In the genomic region with DNA sequence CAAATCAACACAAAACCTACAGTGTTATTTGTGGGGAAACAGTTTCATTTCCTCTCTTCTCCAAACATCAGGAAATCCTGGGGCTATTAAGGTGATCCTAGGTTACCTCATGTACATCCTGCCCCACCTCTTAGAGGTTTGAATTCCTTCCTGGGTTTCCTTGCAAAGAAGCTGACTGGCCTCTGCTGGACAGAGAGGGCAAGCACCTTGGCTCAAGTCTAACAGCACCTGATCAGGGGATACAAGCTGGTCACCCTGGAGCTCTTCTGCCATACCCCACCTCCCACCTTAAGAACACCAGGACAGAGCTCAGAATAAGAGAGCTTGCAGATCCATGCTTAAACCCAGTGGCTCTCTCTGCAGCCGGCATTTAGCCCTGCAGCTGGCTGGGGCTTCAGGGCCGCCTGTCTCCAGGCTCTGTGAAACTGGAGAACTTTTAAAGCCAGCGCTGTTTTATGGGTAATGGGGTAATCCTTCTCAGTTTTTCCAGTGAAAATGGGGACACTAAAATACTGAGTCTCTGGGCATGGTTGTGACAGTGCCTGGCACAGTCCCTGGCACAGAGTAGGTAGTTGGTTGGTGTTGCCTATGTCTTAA, we compare ENCODE assay signal across 8 cellular contexts.
DNase-seq lines count a peak whose midpoint lies in the region; ATAC-seq and TF ChIP-seq lines count a peak whose summit lies in the region.

No MANE protein-coding gene starts in this region.

- TF ChIP-seq CTCF in MCF 10A (IDR thresholded peaks at IDR 0.05; ENCODE audit: unreplicated experiment): peak; percentile 59
- peak in 1 of 3 donors; percentile 17 for TF ChIP-seq CTCF in breast epithelium (IDR thresholded peaks at IDR 0.05)
- TF ChIP-seq CTCF in RWPE1 (conservative IDR thresholded peaks at IDR 0.05; ENCODE audit: low read depth): 0 out of 2 replicates have a peak, but pooled peaks have one; percentile 43
- peak in 10 of 12 donors; percentile 18 to 55 (median 43) for TF ChIP-seq CTCF in heart left ventricle (IDR thresholded peaks at IDR 0.05)
- TF ChIP-seq CTCF in gastrocnemius medialis (IDR thresholded peaks at IDR 0.05 in 4 of 5, conservative IDR thresholded peaks at IDR 0.05 in 1 of 5): peak in 3 of 5 experiments; percentile 16 to 35 (median 32)

- no peaks in the 10 kb centered on the region for H3K9me3 ChIP-seq in breast epithelium
- no peaks in the 10 kb centered on the region for H3K9me3 ChIP-seq in heart left ventricle
- no peaks in the 10 kb centered on the region for H3K9me3 ChIP-seq in gastrocnemius medialis

- in situ Hi-C loops in gastrocnemius medialis (cut with MboI; ENCODE audit: low sequenced_read_pairs in 4 of 4): no loop called here

- H3K4me3 ChIP-seq in breast epithelium (no peak overlapping the region), heart left ventricle (no peak overlapping the region), gastrocnemius medialis (no peak overlapping the region)

- TF ChIP-seq POLR2A in breast epithelium (IDR thresholded peaks at IDR 0.05) (no peak), heart left ventricle (IDR thresholded peaks at IDR 0.05) (no peak), gastrocnemius medialis (IDR thresholded peaks at IDR 0.05) (no peak)

- no TSS peak for BruUV-seq in MCF 10A (replicated peaks; lab: Mats Ljungman, UMichigan)

- CTCF ChIA-PET in MCF 10A (lab: Yijun Ruan, JAX): interaction anchor here (0.6 to 5.4 kb wide), 43 partner anchors 9 to 940 kb away, joined by 3 to 176 read pairs (median 3); no protein-coding TSS in a partner anchor
- CTCF ChIA-PET in RWPE1 (lab: Yijun Ruan, JAX): interaction anchor here (0.5 to 2.2 kb wide), 9 partner anchors 43 to 556 kb away, joined by 3 to 14 read pairs (median 3); no protein-coding TSS in a partner anchor

- no peak overlapping the region for H3K27ac ChIP-seq in breast epithelium
- no peak overlapping the region for H3K27ac ChIP-seq in RWPE1
- H3K27ac ChIP-seq in heart left ventricle: no peak overlapping the region
- H3K27ac ChIP-seq in gastrocnemius medialis: no peak overlapping the region

- ATAC-seq in heart left ventricle: peak in 3 of 4 donors; percentile 56 to 82 (median 68)
- peak in 1 of 2 donors; percentile 44 for ATAC-seq in gastrocnemius medialis
- no peak for ATAC-seq in GM21723 (IDR thresholded peaks at IDR 0.05; ENCODE audit: unreplicated experiment)

- no peaks in the 10 kb centered on the region for H3K36me3 ChIP-seq in breast epithelium
- no peaks in the 10 kb centered on the region for H3K36me3 ChIP-seq in heart left ventricle
- no peaks in the 10 kb centered on the region for H3K36me3 ChIP-seq in gastrocnemius medialis

- no peaks in the 10 kb centered on the region for H3K27me3 ChIP-seq in breast epithelium
- peaks cover 0 to 29% (median 7%) of the 10 kb centered on the region in 9 donors for H3K27me3 ChIP-seq in heart left ventricle
- no peaks in the 10 kb centered on the region for H3K27me3 ChIP-seq in gastrocnemius medialis

- WGBS in heart left ventricle, 4 donors: 65 to 89% (median 70%) methylated on average over 3 of the region's 3 CpGs

- H3K27ac Mint-ChIP-seq in MCF 10A (ENCODE audit: low read depth, unreplicated experiment): no peak overlapping the region
- H3K27ac Mint-ChIP-seq in activated CD4-positive, alpha-beta T cell treated with anti-CD3 and anti-CD28 coated beads, Interleukin-2, amount 10 ng/mL, durations not matched to agents 24 days and 14 days: no peak overlapping the region

- intact Hi-C loops in MCF 10A (cut with micrococcal nuclease): loop anchor here (1.0 to 2.0 kb wide), 3 partner anchors 163 to 246 kb away; no protein-coding TSS in a partner anchor
- intact Hi-C loops in breast epithelium (cut with DNase I; ENCODE audit: low total_unique reads): no loop called here
- intact Hi-C loops in heart left ventricle (cut with DNase I): loop anchor here in 7 of 10 donors (2.0 to 10.0 kb wide), 5 partner anchors 162 to 316 kb away; no protein-coding TSS in a partner anchor
- intact Hi-C loops in gastrocnemius medialis (cut with DNase I; ENCODE audit: low total_unique reads): no loop called here
- intact Hi-C loops in activated CD4-positive, alpha-beta T cell treated with anti-CD3 and anti-CD28 coated beads, Interleukin-2, amount 10 ng/mL, durations not matched to agents 24 days and 14 days (cut with micrococcal nuclease): no loop called here

- no peaks in the 10 kb centered on the region for H3K27me3 Mint-ChIP-seq in MCF 10A (ENCODE audit: insufficient read depth, unreplicated experiment)
- peaks cover 31% of the 10 kb centered on the region for H3K27me3 Mint-ChIP-seq in activated CD4-positive, alpha-beta T cell treated with anti-CD3 and anti-CD28 coated beads, Interleukin-2, amount 10 ng/mL, durations not matched to agents 24 days and 14 days

- no peaks in the 10 kb centered on the region for H3K9me3 Mint-ChIP-seq in MCF 10A (ENCODE audit: unreplicated experiment)
- H3K9me3 Mint-ChIP-seq in activated CD4-positive, alpha-beta T cell treated with anti-CD3 and anti-CD28 coated beads, Interleukin-2, amount 10 ng/mL, durations not matched to agents 24 days and 14 days: no peaks in the 10 kb centered on the region

- no peaks in the 10 kb centered on the region for H3K36me3 Mint-ChIP-seq in MCF 10A (ENCODE audit: insufficient read depth, unreplicated experiment)
- H3K36me3 Mint-ChIP-seq in activated CD4-positive, alpha-beta T cell treated with anti-CD3 and anti-CD28 coated beads, Interleukin-2, amount 10 ng/mL, durations not matched to agents 24 days and 14 days (ENCODE audit: low read depth): no peaks in the 10 kb centered on the region

- POLR2A ChIA-PET in MCF 10A (lab: Yijun Ruan, JAX): interaction anchor here (1.0 kb wide), 1 partner anchor 316 kb away, joined by 5 read pairs; no protein-coding TSS in a partner anchor
- POLR2A ChIA-PET in RWPE1 (lab: Yijun Ruan, JAX; ENCODE audit: low non-redundant PET): no interaction called here

- peak; percentile 81 for DNase-seq in MCF 10A (ENCODE audit: unreplicated experiment)
- DNase-seq in breast epithelium (ENCODE audit: low spot score in 2 of 2): no peak
- DNase-seq in RWPE1 (ENCODE audit: low spot score): peak; percentile 81
- peak in 1 of 5 donors; percentile 22 for DNase-seq in heart left ventricle
- peak in 1 of 2 donors; percentile 17 for DNase-seq in gastrocnemius medialis
- DNase-seq in activated CD4-positive, alpha-beta T cell treated with anti-CD3 and anti-CD28 coated beads, Interleukin-2, amount 10 ng/mL, durations not matched to agents 24 days and 14 days: no peak
- no peak for DNase-seq in T-helper 2 cell

- H3K4me3 Mint-ChIP-seq in MCF 10A (ENCODE audit: unreplicated experiment): no peak overlapping the region
- no peak overlapping the region for H3K4me3 Mint-ChIP-seq in activated CD4-positive, alpha-beta T cell treated with anti-CD3 and anti-CD28 coated beads, Interleukin-2, amount 10 ng/mL, durations not matched to agents 24 days and 14 days

- H3K4me1 ChIP-seq in breast epithelium: no peaks in the 10 kb centered on the region
- peaks cover 0 to 10% (median under 1%) of the 10 kb centered on the region in 12 donors for H3K4me1 ChIP-seq in heart left ventricle
- H3K4me1 ChIP-seq in gastrocnemius medialis: peaks cover 0 to 9% of the 10 kb centered on the region in 2 donors

- H3K4me1 Mint-ChIP-seq in MCF 10A (ENCODE audit: insufficient read depth, unreplicated experiment): no peaks in the 10 kb centered on the region
- no peaks in the 10 kb centered on the region for H3K4me1 Mint-ChIP-seq in activated CD4-positive, alpha-beta T cell treated with anti-CD3 and anti-CD28 coated beads, Interleukin-2, amount 10 ng/mL, durations not matched to agents 24 days and 14 days

Comparison
In these comparisons a context has a peak if more than half of its experiments do, and no peak if none do; other contexts are left out.
1. DNase-seq: peak in MCF 10A (single experiment) and RWPE1 (single experiment); none in breast epithelium (0 of 2), activated CD4-positive, alpha-beta T cell treated with anti-CD3 and anti-CD28 coated beads, Interleukin-2, amount 10 ng/mL, durations not matched to agents 24 days and 14 days (single experiment) and T-helper 2 cell (0 of 5).
2. intact Hi-C loops: an anchor here in MCF 10A (1.0 to 2.0 kb wide) and heart left ventricle (2.0 to 10.0 kb wide); none called in breast epithelium, gastrocnemius medialis and activated CD4-positive, alpha-beta T cell treated with anti-CD3 and anti-CD28 coated beads, Interleukin-2, amount 10 ng/mL, durations not matched to agents 24 days and 14 days.